In the genomic region with DNA sequence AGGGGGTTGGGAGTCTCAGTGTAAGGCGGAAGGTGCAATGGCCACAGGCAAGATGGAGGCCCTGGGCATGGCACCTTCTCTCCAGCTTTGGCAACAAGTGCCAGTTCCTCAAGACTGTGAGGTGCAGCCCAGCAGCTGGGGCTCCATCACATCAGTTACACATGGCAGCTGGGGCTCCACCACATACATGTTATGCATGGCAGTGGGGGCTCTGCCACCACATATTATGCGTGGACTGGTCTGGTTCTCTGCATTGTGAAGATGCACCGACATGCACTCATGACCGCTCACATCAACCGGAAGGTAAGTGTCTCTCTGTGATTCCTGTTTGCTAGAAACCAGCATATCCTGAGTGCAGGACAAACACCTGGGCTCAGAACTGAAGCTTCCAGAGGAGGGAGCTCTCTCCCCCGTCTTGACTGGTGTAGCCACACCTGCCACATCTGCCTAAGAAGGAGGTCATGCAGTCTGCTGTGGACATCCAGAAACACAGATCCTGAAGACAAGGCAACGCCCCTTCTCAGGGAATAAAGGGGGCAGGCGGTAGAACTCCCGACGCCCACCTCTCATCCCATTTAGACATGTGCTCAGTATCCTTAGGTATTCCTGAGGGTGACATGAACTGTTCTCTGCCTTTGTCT, we compare ENCODE assay signal across 8 cellular contexts.
DNase-seq lines count a peak whose midpoint lies in the region; ATAC-seq and TF ChIP-seq lines count a peak whose summit lies in the region.

No MANE protein-coding gene starts in this region.

- no peak overlapping the region for H3K9ac ChIP-seq in OCI-LY3 (ENCODE audit: low read length)

- H2AFZ ChIP-seq in OCI-LY3 (ENCODE audit: low read depth, low read length): no peak overlapping the region; the same call in 1 of the 2 replicates

- H3K27ac ChIP-seq in OCI-LY3 (ENCODE audit: low read length) (no peak overlapping the region), suprapubic skin (peak overlapping the region; percentile 73)

- no peak for TF ChIP-seq EP300 in suprapubic skin (IDR thresholded peaks at IDR 0.05)

- no peak; the same call in 1 of the 2 replicates for TF ChIP-seq CTCF in OCI-LY3 (IDR thresholded peaks at IDR 0.05; ENCODE audit: low read depth, low read length)
- peak; percentile 13 for TF ChIP-seq CTCF in foreskin fibroblast (IDR thresholded peaks at IDR 0.05; ENCODE audit: low read depth, low read length)
- TF ChIP-seq CTCF in suprapubic skin (IDR thresholded peaks at IDR 0.05): no peak

- H3K9me3 ChIP-seq in OCI-LY3 (ENCODE audit: insufficient read depth, low read length): no peaks in the 10 kb centered on the region
- no peaks in the 10 kb centered on the region for H3K9me3 ChIP-seq in suprapubic skin

- TF ChIP-seq POLR2A in suprapubic skin (IDR thresholded peaks at IDR 0.05): no peak

- H3K4me3 ChIP-seq in OCI-LY3 (ENCODE audit: low read length) (no peak overlapping the region), foreskin fibroblast (ENCODE audit: low read depth in 1 of 2, low read length in 2 of 2) (no peak overlapping the region), suprapubic skin (no peak overlapping the region)

- peak; percentile 49 for DNase-seq in NCI-H82 (lab: John Stamatoyannopoulos, UW)
- DNase-seq in NCI-H82 treated with DMSO at 0.1 percent for 48 hours (lab: John Stamatoyannopoulos, UW; ENCODE audit: unreplicated experiment): no peak
- DNase-seq in foreskin fibroblast: peak in 1 of 2 donors; percentile 25
- no peak for DNase-seq in suprapubic skin (ENCODE audit: low spot score in 2 of 2)
- no peak for DNase-seq in G401 (ENCODE audit: low spot score)
- no peak for DNase-seq in NOMO-1 treated with dmso at 0.1 percent for 144 hours (lab: John Stamatoyannopoulos, UW; ENCODE audit: unreplicated experiment)

- WGBS in suprapubic skin: 37% methylated on average over 10 of the region's 10 CpGs

- H4K20me1 ChIP-seq in OCI-LY3 (ENCODE audit: insufficient read depth, low read length): no peaks in the 10 kb centered on the region

- no peaks in the 10 kb centered on the region for H3K79me2 ChIP-seq in OCI-LY3 (ENCODE audit: low read length)

- H3K4me1 ChIP-seq in OCI-LY3 (ENCODE audit: low read length) (no peaks in the 10 kb centered on the region), suprapubic skin (peaks cover 45% of the 10 kb centered on the region)

- 0 out of 2 replicates have a peak overlapping the region, but pooled peaks have one; percentile 19 for H3K4me2 ChIP-seq in OCI-LY3 (ENCODE audit: low read length)

- H3K36me3 ChIP-seq in OCI-LY3 (replicated peaks; ENCODE audit: low read depth, low read length) (no peaks in the 10 kb centered on the region), suprapubic skin (no peaks in the 10 kb centered on the region)

- in situ Hi-C loops in G401 (cut with HindIII; ENCODE audit: low sequenced_read_pairs): no loop called here

- no peak for ATAC-seq in GM18909 (IDR thresholded peaks at IDR 0.05; ENCODE audit: poor library complexity, unreplicated experiment)

- H3K27me3 ChIP-seq in OCI-LY3 (ENCODE audit: low read depth, low read length) (no peaks in the 10 kb centered on the region; the same call in 1 of the 2 replicates), suprapubic skin (no peaks in the 10 kb centered on the region)
